Comparison of ENCODE assay signal across 10 cellular contexts in the genomic region with DNA sequence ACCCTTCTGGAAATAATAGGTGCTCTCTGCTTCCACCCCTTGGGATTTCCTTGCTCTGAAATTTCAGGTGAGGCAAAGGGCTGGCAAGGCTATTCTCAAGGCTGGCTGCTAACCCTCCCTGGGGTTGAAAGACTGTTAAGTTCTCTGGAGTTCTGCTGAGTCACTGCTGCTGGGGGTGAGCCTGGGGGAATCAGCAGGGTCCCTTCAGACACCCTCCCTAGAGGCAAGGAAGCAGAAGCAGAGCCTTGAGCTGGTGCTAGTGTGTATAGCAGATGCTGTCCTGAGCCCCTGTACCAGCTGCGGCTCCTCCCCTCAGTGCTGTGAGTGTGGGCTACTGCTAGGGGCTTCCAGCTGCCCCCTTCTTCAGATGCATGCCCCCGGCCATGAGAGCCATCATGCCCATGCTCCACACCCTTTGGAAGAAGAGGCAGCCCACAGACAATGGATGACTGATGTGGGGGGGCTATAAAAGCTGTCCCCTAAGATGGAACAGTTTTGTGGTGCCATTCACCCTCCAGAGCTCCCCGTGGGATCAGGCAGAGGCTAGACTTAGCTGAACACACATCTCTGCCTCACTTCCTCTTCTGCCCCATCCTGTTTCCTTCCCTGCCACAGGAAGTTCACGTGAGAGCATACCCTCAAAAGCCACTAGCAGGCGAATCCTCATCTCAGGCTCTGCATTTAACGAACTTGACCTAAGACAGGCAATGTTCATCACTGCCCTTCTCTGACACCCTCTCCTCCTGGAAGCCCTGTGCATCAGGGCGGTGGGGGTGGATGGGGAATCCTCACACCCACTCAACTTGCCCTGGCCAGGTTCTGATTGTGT.
DNase-seq lines count a peak whose midpoint lies in the region; ATAC-seq and TF ChIP-seq lines count a peak whose summit lies in the region.
"Had no signal": no experiment of that assay in that cellular context is flagged by ENCODE, and none has a peak within 500 bp of the region (broad histone marks: within the 10 kb centered on the region; RNA-seq: fewer than 3 reads in every experiment).

No MANE protein-coding gene starts in this region.

- no peak for ATAC-seq in psoas muscle
- no peak for ATAC-seq in GM19467 (IDR thresholded peaks at IDR 0.05; ENCODE audit: unreplicated experiment)
- ATAC-seq in GM19328 (IDR thresholded peaks at IDR 0.05; ENCODE audit: unreplicated experiment): no peak

- H3K4me1 ChIP-seq in psoas muscle (peaks cover 69% of the 10 kb centered on the region), esophagus muscularis mucosa (peaks cover 59 to 81% (median 75%) of the 10 kb centered on the region in 4 donors)

- no peak for TF ChIP-seq CTCF in astrocyte of the spinal cord (IDR thresholded peaks at IDR 0.05; ENCODE audit: low read depth, low read length)
- TF ChIP-seq CTCF in psoas muscle (IDR thresholded peaks at IDR 0.05): no peak
- TF ChIP-seq CTCF in esophagus muscularis mucosa (IDR thresholded peaks at IDR 0.05): no peak

- TF ChIP-seq POLR2A in esophagus muscularis mucosa (IDR thresholded peaks at IDR 0.05; ENCODE audit: low read depth): no peak

- in situ Hi-C loops in astrocyte of the spinal cord (cut with HindIII; ENCODE audit: low sequenced_read_pairs): no loop called here

- no peak for TF ChIP-seq EP300 in esophagus muscularis mucosa (IDR thresholded peaks at IDR 0.05)

- peak; percentile 26 for DNase-seq in NCI-H82 (lab: John Stamatoyannopoulos, UW)
- no peak for DNase-seq in NCI-H82 treated with DMSO at 0.1 percent for 48 hours (lab: John Stamatoyannopoulos, UW; ENCODE audit: unreplicated experiment)
- DNase-seq in NAMALWA (ENCODE audit: low spot score): peak; percentile 40
- DNase-seq in astrocyte of the spinal cord (ENCODE audit: low read depth, low spot score): peak; percentile 41
- no peak for DNase-seq in psoas muscle
- DNase-seq in esophagus muscularis mucosa (ENCODE audit: extremely low spot score): no peak
- DNase-seq: lower lobe of right lung; stimulated activated naive CD4-positive, alpha-beta T cell treated with Interleukin-2 at 50 U/mL for 16 hours had no signal

- H3K27me3 ChIP-seq in psoas muscle (ENCODE audit: insufficient read depth in 3 of 3, low read length in 2 of 3): no peaks in the 10 kb centered on the region
- H3K27me3 ChIP-seq in esophagus muscularis mucosa: no peaks in the 10 kb centered on the region

- intact Hi-C loops in psoas muscle (cut with DNase I) (no loop called here), esophagus muscularis mucosa (cut with DNase I) (no loop called here)

- H3K9me3 ChIP-seq in psoas muscle (no peaks in the 10 kb centered on the region), esophagus muscularis mucosa (no peaks in the 10 kb centered on the region)
- H3K9me3 ChIP-seq: lower lobe of right lung had no signal

- H3K27ac ChIP-seq in psoas muscle (peak overlapping the region; percentile 99), esophagus muscularis mucosa (replicated peaks in 1 of 4) (peak overlapping the region in 1 of 4 donors; percentile 7)
- H3K27ac ChIP-seq: lower lobe of right lung had no signal

- WGBS in psoas muscle, 3 donors: 78 to 85% (median 84%) methylated on average over 7 of the region's 7 CpGs
- whole genome bisulfite sequencing in esophagus muscularis mucosa: 74% methylated on average over 7 of the region's 7 CpGs

- H3K36me3 ChIP-seq in psoas muscle (ENCODE audit: insufficient read depth in 1 of 2, low read depth in 1 of 2) (no peaks in the 10 kb centered on the region), esophagus muscularis mucosa (no peaks in the 10 kb centered on the region)
- H3K36me3 ChIP-seq: lower lobe of right lung had no signal

- H3K4me3 ChIP-seq in astrocyte of the spinal cord (ENCODE audit: low read depth, low read length): no peak overlapping the region
- no peak overlapping the region for H3K4me3 ChIP-seq in psoas muscle
- no peak overlapping the region for H3K4me3 ChIP-seq in esophagus muscularis mucosa
- H3K4me3 ChIP-seq: lower lobe of right lung had no signal

Comparison
In these comparisons a context has a peak if more than half of its experiments do, and no peak if none do; other contexts are left out.
1. DNase-seq: peak in NCI-H82 (single experiment), NAMALWA (single experiment) and astrocyte of the spinal cord (single experiment); none in NCI-H82 treated with DMSO at 0.1 percent for 48 hours (single experiment), psoas muscle (0 of 2) and esophagus muscularis mucosa (single experiment).